Comparison of ENCODE assay signal across 22 cellular contexts in the genomic region with DNA sequence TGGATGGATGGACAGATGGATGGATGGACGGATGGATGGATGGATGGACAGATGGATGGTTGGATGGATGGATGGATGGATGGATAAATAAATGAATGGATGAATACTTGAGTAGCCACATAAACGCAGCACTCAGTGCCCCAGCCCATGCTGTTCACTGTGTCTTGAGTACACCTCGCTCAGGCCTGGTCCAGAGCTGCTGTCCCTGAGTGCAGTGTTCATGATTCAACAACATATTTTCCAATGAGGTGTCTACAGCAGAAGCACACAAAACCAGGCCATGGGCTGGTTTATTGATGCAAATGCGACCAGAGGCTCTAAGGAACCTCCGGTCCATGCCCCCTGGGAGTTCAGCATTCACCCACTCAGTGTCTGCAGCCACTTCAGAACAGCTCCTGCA.
"Had no signal": no experiment of that assay in that cellular context is flagged by ENCODE, and none has a peak within 500 bp of the region (broad histone marks: within the 10 kb centered on the region; RNA-seq: fewer than 3 reads in every experiment).

No MANE protein-coding gene starts in this region.

- H3K4me1 Mint-ChIP-seq: activated CD4-positive, alpha-beta T cell treated with anti-CD3 and anti-CD28 coated beads, Interleukin-2, amount 10 ng/mL, durations not matched to agents 7 days and 5 days; activated naive CD8-positive, alpha-beta T cell treated with anti-CD3 and anti-CD28 coated beads, Interleukin-2, amount 10 ng/mL, durations not matched to agents 7 days and 5 days; brain had no signal

- DNase-seq: activated CD4-positive, alpha-beta T cell treated with anti-CD3 and anti-CD28 coated beads, Interleukin-2, amount 10 ng/mL, durations not matched to agents 7 days and 5 days; activated CD4-positive, CD25-positive, alpha-beta regulatory T cell treated with anti-CD3 and anti-CD28 coated beads, Interleukin-2, amount 50 U/mL, for 72 hours; activated naive CD4-positive, alpha-beta T cell treated with Interleukin-2 at 50 U/mL for 16 hours; activated naive CD8-positive, alpha-beta T cell treated with anti-CD3 and anti-CD28 coated beads, Interleukin-2, amount 10 ng/mL, durations not matched to agents 7 days and 5 days; activated T-cell treated with anti-CD3 and anti-CD28 coated beads for 4 hours; activated T-cell treated with anti-CD3 and anti-CD28 coated beads, Interleukin-2, amount 50 U/mL, for 72 hours; caudate nucleus; foreskin keratinocyte; heart right ventricle; midbrain; naive thymus-derived CD4-positive, alpha-beta T cell; nucleus accumbens; pancreas; psoas muscle; SK-N-SH; stimulated activated CD4-positive, alpha-beta T cell treated with anti-CD3 and anti-CD28 coated beads, Interleukin-2, amount 100 ng/mL, for 24 hours; stimulated activated naive CD4-positive, alpha-beta T cell; T-helper 2 cell; transverse colon had no signal

- H3K9me3 ChIP-seq: ascending aorta, heart right ventricle, pancreas, psoas muscle, SK-N-SH, transverse colon had no signal

- H3K27me3 ChIP-seq: ascending aorta, foreskin keratinocyte, transverse colon had no signal

- H3K27me3 Mint-ChIP-seq: activated CD4-positive, alpha-beta T cell treated with anti-CD3 and anti-CD28 coated beads, Interleukin-2, amount 10 ng/mL, durations not matched to agents 7 days and 5 days; activated naive CD8-positive, alpha-beta T cell treated with anti-CD3 and anti-CD28 coated beads, Interleukin-2, amount 10 ng/mL, durations not matched to agents 7 days and 5 days had no signal

- H3K4me3 ChIP-seq: ascending aorta, heart right ventricle, pancreas, psoas muscle, smooth muscle cell, transverse colon had no signal

- H3K9me3 Mint-ChIP-seq: activated CD4-positive, alpha-beta T cell treated with anti-CD3 and anti-CD28 coated beads, Interleukin-2, amount 10 ng/mL, durations not matched to agents 7 days and 5 days; activated T-cell treated with anti-CD3 and anti-CD28 coated beads, Interleukin-2, amount 50 U/mL, for 72 hours had no signal

- H3K4me1 ChIP-seq: ascending aorta, foreskin keratinocyte, heart right ventricle, pancreas, psoas muscle, transverse colon had no signal

- H3K36me3 ChIP-seq: ascending aorta, heart right ventricle, pancreas, transverse colon had no signal

- H3K4me3 Mint-ChIP-seq: activated CD4-positive, alpha-beta T cell treated with anti-CD3 and anti-CD28 coated beads, Interleukin-2, amount 10 ng/mL, durations not matched to agents 7 days and 5 days; activated naive CD8-positive, alpha-beta T cell treated with anti-CD3 and anti-CD28 coated beads, Interleukin-2, amount 10 ng/mL, durations not matched to agents 7 days and 5 days; activated T-cell treated with anti-CD3 and anti-CD28 coated beads, Interleukin-2, amount 50 U/mL, for 72 hours; brain; naive thymus-derived CD4-positive, alpha-beta T cell had no signal

- FAIRE-seq: pancreas had no signal

- H3K36me3 Mint-ChIP-seq: activated naive CD8-positive, alpha-beta T cell treated with anti-CD3 and anti-CD28 coated beads, Interleukin-2, amount 10 ng/mL, durations not matched to agents 7 days and 5 days; brain; naive thymus-derived CD4-positive, alpha-beta T cell had no signal

- H3K27ac Mint-ChIP-seq: activated CD4-positive, alpha-beta T cell treated with anti-CD3 and anti-CD28 coated beads, Interleukin-2, amount 10 ng/mL, durations not matched to agents 7 days and 5 days; activated naive CD8-positive, alpha-beta T cell treated with anti-CD3 and anti-CD28 coated beads, Interleukin-2, amount 10 ng/mL, durations not matched to agents 7 days and 5 days; activated T-cell treated with anti-CD3 and anti-CD28 coated beads, Interleukin-2, amount 50 U/mL, for 72 hours; brain; naive thymus-derived CD4-positive, alpha-beta T cell had no signal

- H3K27ac ChIP-seq: ascending aorta, foreskin keratinocyte, heart right ventricle, pancreas, psoas muscle, transverse colon had no signal
